In genomic region chr15:80531388-80532184, GRCh38 we compare ENCODE assay signal across 20 cellular contexts.
A peak's percentile ranks its signal among the peaks of the same experiment; 100 is the strongest.
DNase-seq lines count a peak whose midpoint lies in the region; ATAC-seq, FAIRE-seq and TF ChIP-seq lines count a peak whose summit lies in the region.
"Had no signal": no experiment of that assay in that cellular context is flagged by ENCODE, and none has a peak within 500 bp of the region (broad histone marks: within the 10 kb centered on the region; RNA-seq: fewer than 3 reads in every experiment).

No MANE protein-coding gene starts in this region.

- H2BK20ac ChIP-seq in IMR-90 (ENCODE audit: low read depth, low read length) = peak overlapping the region; percentile 81

- peaks cover 19% of the 10 kb centered on the region; the same call in 1 of the 2 replicates for H3K9me1 ChIP-seq in IMR-90 (ENCODE audit: insufficient read depth, low read length)

- peak overlapping the region; percentile 47; the same call in 1 of the 2 replicates for H2AK5ac ChIP-seq in IMR-90 (ENCODE audit: low read depth, low read length)

- peak overlapping the region in 3 of 5 experiments; percentile 10 to 91 (median 86) for H3K27ac Mint-ChIP-seq in brain
- no peak overlapping the region for H3K27ac Mint-ChIP-seq in immature natural killer cell
- H3K27ac Mint-ChIP-seq: activated naive CD4-positive, alpha-beta T cell treated with anti-CD3 and anti-CD28 coated beads, Interleukin-2, amount 50 U/mL, for 24 hours had no signal

- H3K4me2 ChIP-seq in IMR-90 (ENCODE audit: low read depth, low read length) = no peak overlapping the region
- peak overlapping the region; percentile 44 for H3K4me2 ChIP-seq in hepatocyte
- no peak overlapping the region for H3K4me2 ChIP-seq in SK-N-SH

- H3K23ac ChIP-seq in IMR-90 (ENCODE audit: low read depth, low read length) = peak overlapping the region; percentile 37; the same call in 1 of the 2 replicates

- H3K79me1 ChIP-seq in IMR-90 (ENCODE audit: low read depth in 1 of 2, low read length in 2 of 2) = peaks cover 4 to 23% of the 10 kb centered on the region in 2 experiments; a peak in 3 of 4 replicates

- no peaks in the 10 kb centered on the region for H3K27me3 ChIP-seq in IMR-90 (ENCODE audit: control insufficient read depth, insufficient read depth, low read length)
- no peaks in the 10 kb centered on the region for H3K27me3 ChIP-seq in hepatocyte
- H3K27me3 ChIP-seq in testis = no peaks in the 10 kb centered on the region
- H3K27me3 ChIP-seq in SK-N-SH (ENCODE audit: insufficient read depth) = no peaks in the 10 kb centered on the region
- H3K27me3 ChIP-seq: body of pancreas, ovary had no signal

- no CpG with 5 or more reads among the region's 10 CpGs for WGBS in IMR-90 (ENCODE audit: extremely low coverage in 2 of 2, insufficient read length in 1 of 2), 2 experiments
- WGBS in hepatocyte (ENCODE audit: low lambda C conversion rate, missing lambda C conversion rate) = 75% methylated on average over 10 of the region's 10 CpGs
- WGBS in testis, 2 donors = 46 to 51% methylated on average over 10 of the region's 10 CpGs
- WGBS in SK-N-SH (ENCODE audit: low lambda C conversion rate) = 93% methylated on average over 10 of the region's 10 CpGs

- dilution Hi-C loops in IMR-90 (cut with HindIII; ENCODE audit: low sequenced_read_pairs, unreplicated experiment) = no loop called here

- CTCF ChIA-PET in IMR-90 (lab: Yijun Ruan, JAX) (interaction anchor here (0.8 kb wide), 1 partner anchor 8 kb away, joined by 3 read pairs; no protein-coding TSS in a partner anchor), SK-N-SH (lab: Yijun Ruan, JAX) (interaction anchor here (1.0 to 1.3 kb wide), 3 partner anchors 36 to 734 kb away, joined by 3 to 4 read pairs (median 4); partner anchors contain the start of gene CEMIP)

- H3K4ac ChIP-seq in IMR-90 (ENCODE audit: low read depth, low read length) = peak overlapping the region; percentile 68

- H3K9me3 ChIP-seq in IMR-90 (ENCODE audit: control insufficient read depth, insufficient read depth, low read length) (0 out of 2 replicates have a peak, but pooled peaks cover 4% of the 10 kb centered on the region), hepatocyte (ENCODE audit: low read depth) (no peaks in the 10 kb centered on the region), testis (no peaks in the 10 kb centered on the region), SK-N-SH (no peaks in the 10 kb centered on the region)
- H3K9me3 ChIP-seq: body of pancreas, ovary had no signal

- intact Hi-C loops in IMR-90 (cut with micrococcal nuclease) (no loop called here), testis (cut with DNase I; ENCODE audit: low total_unique reads) (no loop called here)

- peak overlapping the region; percentile 84 for H2BK5ac ChIP-seq in IMR-90 (ENCODE audit: low read depth, low read length, poor library complexity, severe bottlenecking)

- peak overlapping the region; percentile 75; the same call in 1 of the 3 replicates for H2BK15ac ChIP-seq in IMR-90 (ENCODE audit: low read depth, low read length)

- peaks cover 16% of the 10 kb centered on the region for H3K4me1 ChIP-seq in IMR-90 (ENCODE audit: control insufficient read depth, insufficient read depth, low read length)
- peaks cover 10% of the 10 kb centered on the region for H3K4me1 ChIP-seq in hepatocyte (ENCODE audit: insufficient read depth)
- peaks cover 3% of the 10 kb centered on the region for H3K4me1 ChIP-seq in testis
- no peaks in the 10 kb centered on the region for H3K4me1 ChIP-seq in SK-N-SH (ENCODE audit: control insufficient read depth in 1 of 2, insufficient read depth in 2 of 2, low read depth in 1 of 2, low read length in 1 of 2)
- H3K4me1 ChIP-seq: body of pancreas had no signal

- peak overlapping the region; percentile 78 for H4K91ac ChIP-seq in IMR-90 (ENCODE audit: insufficient read depth, low read depth, low read length)

- no TSS peak for BruUV-seq in IMR-90 (replicated peaks; lab: Mats Ljungman, UMichigan)

- TF ChIP-seq POLR2A in IMR-90 (IDR thresholded peaks at IDR 0.05; ENCODE audit: low read depth, low read length) (no peak), testis (IDR thresholded peaks at IDR 0.05) (no peak)

- TF ChIP-seq EP300 in SK-N-SH (IDR thresholded peaks at IDR 0.05; ENCODE audit: borderline replicate concordance in 1 of 2, low read depth in 1 of 2, low read length in 1 of 2) = no peak

- in situ Hi-C loops in IMR-90 (cut with MboI; ENCODE audit: low sequenced_read_pairs) = no loop called here

- H3K9me2 ChIP-seq in hepatocyte (replicated peaks; ENCODE audit: insufficient read depth) (no peaks in the 10 kb centered on the region), SK-N-SH (no peaks in the 10 kb centered on the region)

- ATAC-seq in IMR-90 (ENCODE audit: low read depth) = peak; percentile 13
- ATAC-seq: body of pancreas had no signal

- H4K20me1 ChIP-seq in IMR-90 (ENCODE audit: insufficient read depth, low read length) = no peaks in the 10 kb centered on the region
- no peaks in the 10 kb centered on the region for H4K20me1 ChIP-seq in hepatocyte (ENCODE audit: insufficient read depth, poor library complexity, severe bottlenecking)
- H4K20me1 ChIP-seq in SK-N-SH (ENCODE audit: insufficient read depth) = no peaks in the 10 kb centered on the region

- POLR2A ChIA-PET in IMR-90 (lab: Charles Lee; ENCODE audit: unreplicated experiment) = no interaction called here
- POLR2A ChIA-PET in SK-N-SH (lab: Yijun Ruan, JAX) = no interaction called here

- H3K4me3 Mint-ChIP-seq in brain = peak overlapping the region in 1 of 5 experiments; percentile 20
- no peak overlapping the region for H3K4me3 Mint-ChIP-seq in immature natural killer cell
- H3K4me3 Mint-ChIP-seq: activated naive CD4-positive, alpha-beta T cell treated with anti-CD3 and anti-CD28 coated beads, Interleukin-2, amount 50 U/mL, for 24 hours had no signal

- no peak overlapping the region for H3K56ac ChIP-seq in IMR-90 (ENCODE audit: extremely low read depth, insufficient read depth, low read length)

- no peak for FAIRE-seq in GM19239 (lab: Jason Lieb, UNC)
- FAIRE-seq: H1 had no signal

- H4K5ac ChIP-seq in IMR-90 (ENCODE audit: low read depth, low read length) = peak overlapping the region; percentile 92

- DNase-seq in IMR-90 = no peak
- DNase-seq in hepatocyte (ENCODE audit: low spot score) = no peak
- DNase-seq in testis = peak; percentile 71
- DNase-seq in SK-N-SH = no peak
- no peak for DNase-seq in immature natural killer cell
- no peak for DNase-seq in GM19239 (ENCODE audit: insufficient read length, low spot score)
- DNase-seq: activated CD4-positive, alpha-beta T cell treated with anti-CD3 and anti-CD28 coated beads, Interleukin-2, amount 50 U/mL, for 4 hours; activated T-cell treated with anti-CD3 and anti-CD28 coated beads, Interleukin-2, amount 50 U/mL, for 1 hour; body of pancreas; erythroblast; MV-4-11; NCI-H1930; NCI-H524 treated with DMSO at 0.1 percent for 48 hours; stimulated activated CD4-positive, alpha-beta T cell treated with anti-CD3 and anti-CD28 coated beads, Interleukin-4, amount 100 ng/mL, for 24 hours; T1000 had no signal

- no peak overlapping the region for H2AK9ac ChIP-seq in IMR-90 (replicated peaks; ENCODE audit: low read depth, low read length, poor library complexity)

- peak overlapping the region; percentile 93 for H3K18ac ChIP-seq in IMR-90 (ENCODE audit: low read depth, low read length)

- TF ChIP-seq RAD21 in IMR-90 (IDR thresholded peaks at IDR 0.05; ENCODE audit: low read length) (no peak), SK-N-SH (IDR thresholded peaks at IDR 0.05; ENCODE audit: low read length) (no peak)

- no peak overlapping the region for H3K4me3 ChIP-seq in IMR-90 (ENCODE audit: insufficient read depth, low read depth, low read length)
- no peak overlapping the region for H3K4me3 ChIP-seq in hepatocyte
- H3K4me3 ChIP-seq in testis = no peak overlapping the region
- no peak overlapping the region for H3K4me3 ChIP-seq in SK-N-SH (ENCODE audit: low read depth in 2 of 2, low read length in 1 of 2)
- H3K4me3 ChIP-seq: body of pancreas, ovary had no signal

- H4K8ac ChIP-seq in IMR-90 (ENCODE audit: low read depth in 2 of 2, low read length in 2 of 2) = peak overlapping the region; percentile 13 to 75; a peak in 2 of 4 replicates

- H2AFZ ChIP-seq in IMR-90 (replicated peaks; ENCODE audit: low read length, poor library complexity) = no peak overlapping the region
- no peak overlapping the region for H2AFZ ChIP-seq in hepatocyte
- H2AFZ ChIP-seq in SK-N-SH (ENCODE audit: low read depth) = no peak overlapping the region

- peak overlapping the region; percentile 88 for H2BK120ac ChIP-seq in IMR-90 (ENCODE audit: low read depth, low read length)

- no peak for TF ChIP-seq CTCF in IMR-90 (conservative IDR thresholded peaks at IDR 0.05; ENCODE audit: low read depth, low read length)
- no peak for TF ChIP-seq CTCF in brain (conservative IDR thresholded peaks at IDR 0.05)
- no peak for TF ChIP-seq CTCF in hepatocyte (IDR thresholded peaks at IDR 0.05; ENCODE audit: poor library complexity)
- TF ChIP-seq CTCF in testis (IDR thresholded peaks at IDR 0.05) = no peak
- no peak for TF ChIP-seq CTCF in SK-N-SH (IDR thresholded peaks at IDR 0.05)

- H3K14ac ChIP-seq in IMR-90 (replicated peaks; ENCODE audit: low read depth, low read length) = peak overlapping the region; percentile 65

- H3F3A ChIP-seq in SK-N-SH (replicated peaks; ENCODE audit: insufficient read depth) = no peaks in the 10 kb centered on the region

- H3K27me3 Mint-ChIP-seq in brain = no peaks in the 10 kb centered on the region
- H3K27me3 Mint-ChIP-seq in immature natural killer cell (ENCODE audit: low read depth in 3 of 3) = peaks cover 0 to 9% (median 3%) of the 10 kb centered on the region in 3 donors

- H3K9me3 Mint-ChIP-seq in brain (peaks cover 8 to 26% (median 20%) of the 10 kb centered on the region in 5 experiments), immature natural killer cell (no peaks in the 10 kb centered on the region)

- H3K4me1 Mint-ChIP-seq in brain (no peaks in the 10 kb centered on the region), immature natural killer cell (no peaks in the 10 kb centered on the region)
- H3K4me1 Mint-ChIP-seq: activated naive CD4-positive, alpha-beta T cell treated with anti-CD3 and anti-CD28 coated beads, Interleukin-2, amount 50 U/mL, for 24 hours had no signal

- peaks cover 10% of the 10 kb centered on the region for H3K36me3 ChIP-seq in IMR-90 (ENCODE audit: control insufficient read depth, insufficient read depth, low read length)
- H3K36me3 ChIP-seq in hepatocyte (replicated peaks; ENCODE audit: insufficient read depth, low read depth) = no peaks in the 10 kb centered on the region
- H3K36me3 ChIP-seq in testis (ENCODE audit: low read depth, missing control alignments) = no peaks in the 10 kb centered on the region
- H3K36me3 ChIP-seq in SK-N-SH (replicated peaks in 1 of 2; ENCODE audit: control insufficient read depth in 1 of 2, insufficient read depth in 2 of 2, low read length in 1 of 2) = peaks cover 0 to 14% of the 10 kb centered on the region in 2 experiments
- H3K36me3 ChIP-seq: ovary had no signal

- H3K27ac ChIP-seq in IMR-90 (ENCODE audit: insufficient read depth, low read length) = peak overlapping the region; percentile 92; the same call in 1 of the 2 replicates
- no peak overlapping the region for H3K27ac ChIP-seq in hepatocyte
- peak overlapping the region in 1 of 2 donors; percentile 47 for H3K27ac ChIP-seq in testis
- H3K27ac ChIP-seq in SK-N-SH (ENCODE audit: low read depth in 2 of 2, low read length in 1 of 2) = no peak overlapping the region
- H3K27ac ChIP-seq: body of pancreas, HL-60, ovary had no signal

- H3K79me2 ChIP-seq in hepatocyte = no peaks in the 10 kb centered on the region
- H3K79me2 ChIP-seq in SK-N-SH (ENCODE audit: insufficient read depth) = no peaks in the 10 kb centered on the region

- peaks cover 80% of the 10 kb centered on the region for H3K36me3 Mint-ChIP-seq in brain
- H3K36me3 Mint-ChIP-seq in immature natural killer cell = no peaks in the 10 kb centered on the region
- H3K36me3 Mint-ChIP-seq: activated naive CD4-positive, alpha-beta T cell treated with anti-CD3 and anti-CD28 coated beads, Interleukin-2, amount 50 U/mL, for 24 hours had no signal

- H3K9ac ChIP-seq in IMR-90 (ENCODE audit: low read depth, low read length) (peak overlapping the region; percentile 35; the same call in 1 of the 2 replicates), SK-N-SH (no peak overlapping the region)

Comparison
In these comparisons a context has a peak if more than half of its experiments do, and no peak if none do; other contexts are left out.
1. H3K27ac Mint-ChIP-seq: peak in brain (3 of 5); none in immature natural killer cell (0 of 6).